14 cellular contexts compared by ENCODE assay signal in the genomic region with DNA sequence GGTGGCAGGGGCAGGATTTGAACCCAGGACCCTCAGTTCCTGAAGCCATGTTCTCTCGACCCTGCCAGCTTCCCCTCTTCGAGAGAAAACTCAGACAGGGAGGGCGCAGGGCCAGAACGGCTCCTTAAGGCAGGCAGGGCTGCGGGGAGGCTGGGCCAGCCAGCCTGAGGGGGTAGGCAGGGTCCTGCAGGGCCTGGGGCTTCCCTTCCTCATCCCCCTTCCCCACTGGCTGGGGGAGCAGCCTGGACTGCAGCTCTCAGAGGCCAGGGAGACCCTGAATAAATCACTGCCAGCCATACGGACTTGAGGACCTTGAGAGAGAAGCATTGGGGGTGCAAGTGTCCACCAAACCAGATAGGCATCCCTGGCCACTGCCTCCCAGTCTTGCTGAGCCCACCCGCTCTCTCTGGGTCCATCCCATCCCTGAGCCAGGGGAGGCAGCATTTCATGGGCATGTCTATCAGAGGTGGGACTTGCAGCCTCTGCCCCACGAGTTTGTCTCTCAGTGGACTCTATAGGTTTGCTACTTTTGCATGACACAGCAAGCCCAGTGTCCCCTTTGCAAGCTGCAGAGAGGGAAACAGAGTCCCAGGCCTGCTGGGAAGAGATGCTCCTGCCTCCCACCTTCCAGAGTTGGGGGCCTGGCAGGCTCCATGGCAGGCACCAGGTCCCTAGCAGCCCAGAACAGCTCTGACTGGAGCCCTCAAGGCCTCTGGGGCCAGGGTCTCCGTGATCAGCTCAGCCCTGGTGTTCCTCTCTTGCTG.
DNase-seq lines count a peak whose midpoint lies in the region; ATAC-seq and TF ChIP-seq lines count a peak whose summit lies in the region.
"Had no signal": no experiment of that assay in that cellular context is flagged by ENCODE, and none has a peak within 500 bp of the region (broad histone marks: within the 10 kb centered on the region; RNA-seq: fewer than 3 reads in every experiment).

No MANE protein-coding gene starts in this region.

- H3K27ac ChIP-seq in Panc1 (ENCODE audit: low read length) (no peak overlapping the region), suprapubic skin (no peak overlapping the region)

- in situ Hi-C loops in GM13977 (cut with MboI; ENCODE audit: low pct_unique_long_range_greater_than_20kb, low sequenced_read_pairs, unreplicated experiment) (no loop called here), Panc1 (cut with HindIII; ENCODE audit: low pct_unique_long_range_greater_than_20kb, low sequenced_read_pairs) (no loop called here)

- no peak for TF ChIP-seq POLR2A in suprapubic skin (IDR thresholded peaks at IDR 0.05)

- H3K9me3 ChIP-seq in Panc1 (ENCODE audit: control insufficient read depth, insufficient read depth, low read depth, low read length) (no peaks in the 10 kb centered on the region), suprapubic skin (no peaks in the 10 kb centered on the region)
- H3K9me3 ChIP-seq: BE2C had no signal

- POLR2A ChIA-PET in Panc1 (lab: Charles Lee), result interaction anchor here (0.6 kb wide), 1 partner anchor 208 kb away, joined by 15 read pairs; no protein-coding TSS in a partner anchor

- H3K36me3 ChIP-seq in Panc1 (ENCODE audit: control insufficient read depth, insufficient read depth, low read length), result no peaks in the 10 kb centered on the region
- H3K36me3 ChIP-seq in suprapubic skin, result no peaks in the 10 kb centered on the region
- H3K36me3 ChIP-seq: BE2C had no signal

- WGBS in suprapubic skin, result 63% methylated on average over 9 of the region's 9 CpGs

- TF ChIP-seq EP300 in suprapubic skin (IDR thresholded peaks at IDR 0.05), result no peak

- TF ChIP-seq CTCF in GM13977 (IDR thresholded peaks at IDR 0.05; ENCODE audit: extremely low read depth, insufficient read depth, missing control alignments) (no peak), Panc1 (IDR thresholded peaks at IDR 0.05) (no peak), suprapubic skin (IDR thresholded peaks at IDR 0.05) (no peak)

- 0 out of 2 replicates have a peak, but pooled peaks cover 2% of the 10 kb centered on the region for H3K4me1 ChIP-seq in Panc1 (ENCODE audit: control insufficient read depth, insufficient read depth, low read length)
- H3K4me1 ChIP-seq in suprapubic skin, result no peaks in the 10 kb centered on the region
- H3K4me1 ChIP-seq: BE2C had no signal

- CTCF ChIA-PET in Panc1 (lab: Charles Lee), result no interaction called here

- BruUV-seq in Panc1 (replicated peaks; lab: Mats Ljungman, UMichigan), result no TSS peak

- H3K27me3 ChIP-seq in Panc1 (ENCODE audit: control insufficient read depth, insufficient read depth, low read length), result no peaks in the 10 kb centered on the region
- H3K27me3 ChIP-seq in suprapubic skin, result peaks cover 44% of the 10 kb centered on the region

- ATAC-seq in Panc1, result peak; percentile 6; the same call in 1 of the 2 replicates
- no peak for ATAC-seq in sciatic nerve
- ATAC-seq in GM21423 (IDR thresholded peaks at IDR 0.05; ENCODE audit: unreplicated experiment), result no peak
- ATAC-seq in HG02973 (IDR thresholded peaks at IDR 0.05; ENCODE audit: unreplicated experiment), result no peak

- H3K4me3 ChIP-seq in Panc1 (ENCODE audit: low read depth in 2 of 2, low read length in 2 of 2) (no peak overlapping the region), suprapubic skin (no peak overlapping the region)

- DNase-seq in GM13977 (ENCODE audit: low spot score), result peak; percentile 5
- no peak for DNase-seq in Panc1 (ENCODE audit: low read depth, low spot score)
- DNase-seq in islet precursor cell, result peak; percentile 43
- peak; percentile 47 to 65 for DNase-seq in suprapubic skin (ENCODE audit: low spot score in 2 of 2)
- DNase-seq in sciatic nerve (ENCODE audit: low spot score), result no peak
- DNase-seq in C1 segment of cervical spinal cord (lab: John Stamatoyannopoulos, UW), result no peak
- DNase-seq: BE2C; CD4-positive, alpha-beta memory T cell; DMS79; GOT3; NCI-H187; NCI-H69 had no signal

- intact Hi-C loops in Panc1 (cut with micrococcal nuclease; ENCODE audit: unreplicated experiment) (no loop called here), sciatic nerve (cut with DNase I) (no loop called here)

Comparison
In these comparisons a context has a peak if more than half of its experiments do, and no peak if none do; other contexts are left out.
1. DNase-seq: peak in GM13977 (single experiment), islet precursor cell (single experiment) and suprapubic skin (2 of 2); none in Panc1 (single experiment), sciatic nerve (single experiment) and C1 segment of cervical spinal cord (0 of 14).